ENCODE assay signal across 17 cellular contexts in the genomic region with DNA sequence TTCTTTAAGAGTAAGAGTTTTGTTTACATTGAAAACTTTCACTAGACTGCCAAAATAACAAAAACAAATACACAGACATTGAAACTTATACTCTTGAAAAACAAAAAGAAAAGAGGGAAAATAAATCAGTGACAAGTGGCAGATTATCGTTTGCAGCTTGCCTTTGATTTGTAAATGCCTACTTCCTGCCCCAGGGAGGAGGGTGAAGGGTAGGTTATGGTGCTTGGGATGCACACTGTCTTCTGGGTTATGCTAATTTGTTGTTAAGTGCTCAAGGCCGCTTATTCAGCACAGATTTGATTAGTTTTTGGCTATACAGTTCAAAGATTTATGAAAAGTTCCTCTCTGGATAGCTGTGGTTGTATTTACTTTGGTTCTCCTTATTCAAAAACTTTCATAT.
DNase-seq lines count a peak whose midpoint lies in the region; ATAC-seq, FAIRE-seq and TF ChIP-seq lines count a peak whose summit lies in the region.
"Had no signal": no experiment of that assay in that cellular context is flagged by ENCODE, and none has a peak within 500 bp of the region (broad histone marks: within the 10 kb centered on the region; RNA-seq: fewer than 3 reads in every experiment).

No MANE protein-coding gene starts in this region.

- H3K9ac ChIP-seq in H9 (ENCODE audit: extremely low read depth, insufficient read length, low read length), result no peak overlapping the region
- no peak overlapping the region for H3K9ac ChIP-seq in OCI-LY1 (ENCODE audit: low read length)
- H3K9ac ChIP-seq in endothelial cell of umbilical vein (replicated peaks; ENCODE audit: extremely low read depth, insufficient read depth, low read length), result no peak overlapping the region

- H3K27ac Mint-ChIP-seq in H9, result peak overlapping the region in 1 of 3 experiments; percentile 2; a peak in 1 of 7 replicates
- no peak overlapping the region for H3K27ac Mint-ChIP-seq in stimulated activated naive B cell treated with anti-CD40 and anti-IgM and Interleukin-4, amounts not matched to agents 10 μg/mL and 1 μg/mL and 100 μg/mL, for 72 hours
- H3K27ac Mint-ChIP-seq: activated CD4-positive, alpha-beta T cell treated with anti-CD3 and anti-CD28 coated beads for 36 hours; activated T-helper 17 cell treated with anti-CD3 and anti-CD28 coated beads, Interleukin-2, amount 50 U/mL, for 72 hours; CD14-positive monocyte; natural killer cell treated with Interleukin-12 subunit alpha and Interleukin-12 subunit beta and Interleukin-15 and Interleukin-18, amount 100 ng/mL, for 72 hours had no signal

- H3K36me3 ChIP-seq in OCI-LY1 (ENCODE audit: insufficient read depth, low read length), result no peaks in the 10 kb centered on the region
- no peaks in the 10 kb centered on the region for H3K36me3 ChIP-seq in endothelial cell of umbilical vein (ENCODE audit: control insufficient read depth in 2 of 2, extremely low read depth in 1 of 2, insufficient read depth in 2 of 2, low read length in 2 of 2)
- no peaks in the 10 kb centered on the region for H3K36me3 ChIP-seq in SJCRH30

- no peak overlapping the region for H4K5ac ChIP-seq in H9 (ENCODE audit: insufficient read length, low read depth, low read length)

- peaks cover 0 to 4% (median 0%) of the 10 kb centered on the region in 3 experiments; a peak in 1 of 7 replicates for H3K36me3 Mint-ChIP-seq in H9 (ENCODE audit: insufficient read depth in 1 of 3, low read depth in 3 of 3)
- no peaks in the 10 kb centered on the region for H3K36me3 Mint-ChIP-seq in stimulated activated naive B cell treated with anti-CD40 and anti-IgM and Interleukin-4, amounts not matched to agents 10 μg/mL and 1 μg/mL and 100 μg/mL, for 72 hours
- H3K36me3 Mint-ChIP-seq: CD14-positive monocyte; natural killer cell treated with Interleukin-12 subunit alpha and Interleukin-12 subunit beta and Interleukin-15 and Interleukin-18, amount 100 ng/mL, for 72 hours had no signal

- no peaks in the 10 kb centered on the region for H3K27me3 ChIP-seq in H9 (ENCODE audit: insufficient read depth, low read length)
- no peaks in the 10 kb centered on the region for H3K27me3 ChIP-seq in OCI-LY1 (ENCODE audit: insufficient read depth, low read length)
- H3K27me3 ChIP-seq in endothelial cell of umbilical vein (ENCODE audit: control insufficient read depth in 2 of 2, insufficient read depth in 2 of 2, low read length in 2 of 2), result no peaks in the 10 kb centered on the region
- no peaks in the 10 kb centered on the region for H3K27me3 ChIP-seq in SJCRH30

- H3K79me2 ChIP-seq in H9 (ENCODE audit: insufficient read depth, low read length) (no peaks in the 10 kb centered on the region), OCI-LY1 (ENCODE audit: insufficient read depth, low read length) (no peaks in the 10 kb centered on the region), endothelial cell of umbilical vein (ENCODE audit: control insufficient read depth, insufficient read depth, low read length) (no peaks in the 10 kb centered on the region)

- H3K4me2 ChIP-seq in A549 (peak overlapping the region; percentile 69), H9 (ENCODE audit: insufficient read depth, insufficient read length, low read length) (peak overlapping the region; percentile 28), OCI-LY1 (ENCODE audit: low read length) (peak overlapping the region; percentile 56; the same call in 1 of the 2 replicates), endothelial cell of umbilical vein (ENCODE audit: insufficient read depth, low read length) (no peak overlapping the region)

- BruUV-seq in endothelial cell of umbilical vein (replicated peaks; lab: Mats Ljungman, UMichigan), result no TSS peak

- H3K9me3 Mint-ChIP-seq in H9, result no peaks in the 10 kb centered on the region
- peaks cover 0 to 7% of the 10 kb centered on the region in 2 donors for H3K9me3 Mint-ChIP-seq in stimulated activated naive B cell treated with anti-CD40 and anti-IgM and Interleukin-4, amounts not matched to agents 10 μg/mL and 1 μg/mL and 100 μg/mL, for 72 hours
- H3K9me3 Mint-ChIP-seq: activated T-helper 17 cell treated with anti-CD3 and anti-CD28 coated beads, Interleukin-2, amount 50 U/mL, for 72 hours; CD14-positive monocyte; natural killer cell treated with Interleukin-12 subunit alpha and Interleukin-12 subunit beta and Interleukin-15 and Interleukin-18, amount 100 ng/mL, for 72 hours had no signal

- no peak overlapping the region for H2BK5ac ChIP-seq in H9 (ENCODE audit: insufficient read length, low read length)

- H4K20me1 ChIP-seq in H9 (ENCODE audit: control insufficient read depth, insufficient read depth, insufficient read length) (no peaks in the 10 kb centered on the region), OCI-LY1 (ENCODE audit: insufficient read depth, low read length) (no peaks in the 10 kb centered on the region), endothelial cell of umbilical vein (replicated peaks; ENCODE audit: control insufficient read depth, extremely low read depth, insufficient read depth, low read length) (no peaks in the 10 kb centered on the region)

- no peak overlapping the region for H2BK20ac ChIP-seq in H9 (ENCODE audit: low read depth, low read length, poor library complexity, severe bottlenecking)

- no peaks in the 10 kb centered on the region for H3K27me3 Mint-ChIP-seq in H9 (ENCODE audit: low read depth)
- no peaks in the 10 kb centered on the region for H3K27me3 Mint-ChIP-seq in stimulated activated naive B cell treated with anti-CD40 and anti-IgM and Interleukin-4, amounts not matched to agents 10 μg/mL and 1 μg/mL and 100 μg/mL, for 72 hours
- H3K27me3 Mint-ChIP-seq: activated CD4-positive, alpha-beta T cell treated with anti-CD3 and anti-CD28 coated beads for 36 hours; activated T-helper 17 cell treated with anti-CD3 and anti-CD28 coated beads, Interleukin-2, amount 50 U/mL, for 72 hours had no signal

- H3K4ac ChIP-seq in H9 (ENCODE audit: low read depth, low read length), result no peak overlapping the region

- 10% methylated on average over 2 of the region's 2 CpGs for WGBS in A549 (ENCODE audit: missing lambda C conversion rate)
- WGBS in H9 (ENCODE audit: extremely low coverage, insufficient read length, low lambda C conversion rate), result no CpG with 5 or more reads among the region's 2 CpGs

- no peak for FAIRE-seq in A549 (lab: Jason Lieb, UNC)
- FAIRE-seq in endothelial cell of umbilical vein (lab: Jason Lieb, UNC), result no peak

- peaks cover 25 to 28% of the 10 kb centered on the region in 2 experiments for H3K4me1 Mint-ChIP-seq in H9
- peaks cover 5 to 11% of the 10 kb centered on the region in 2 donors for H3K4me1 Mint-ChIP-seq in stimulated activated naive B cell treated with anti-CD40 and anti-IgM and Interleukin-4, amounts not matched to agents 10 μg/mL and 1 μg/mL and 100 μg/mL, for 72 hours

- H3K9me2 ChIP-seq in OCI-LY1 (ENCODE audit: low read depth, low read length), result no peaks in the 10 kb centered on the region

- no peak for TF ChIP-seq CTCF in A549 (IDR thresholded peaks at IDR 0.05)
- no peak for TF ChIP-seq CTCF in H9 (conservative IDR thresholded peaks at IDR 0.05)
- no peak for TF ChIP-seq CTCF in OCI-LY1 (IDR thresholded peaks at IDR 0.05; ENCODE audit: low read length)
- TF ChIP-seq CTCF in endothelial cell of umbilical vein (IDR thresholded peaks at IDR 0.05; ENCODE audit: extremely low read depth in 1 of 2, insufficient read depth in 1 of 2, low read depth in 1 of 2, low read length in 2 of 2), result no peak

- TF ChIP-seq EP300 in A549 (IDR thresholded peaks at IDR 0.05), result no peak

- no peaks in the 10 kb centered on the region for H3F3A ChIP-seq in OCI-LY1 (ENCODE audit: insufficient read depth, low read length)

- H2AK5ac ChIP-seq in H9 (ENCODE audit: insufficient read length, low read length), result no peak overlapping the region

- H2BK15ac ChIP-seq in H9 (ENCODE audit: low read depth, low read length), result no peak overlapping the region

- no peaks in the 10 kb centered on the region for H3K79me1 ChIP-seq in H9 (ENCODE audit: insufficient read depth, low read depth, low read length, poor library complexity, severe bottlenecking)

- H3K56ac ChIP-seq in H9 (ENCODE audit: insufficient read length, low read depth, low read length), result no peak overlapping the region

- intact Hi-C loops in endothelial cell of umbilical vein (cut with micrococcal nuclease), result no loop called here

- H3T11ph ChIP-seq in H9 (ENCODE audit: low read length), result no peak overlapping the region

- ATAC-seq in A549 (no peak), HG03432 (IDR thresholded peaks at IDR 0.05; ENCODE audit: unreplicated experiment) (no peak)
- ATAC-seq in stimulated activated naive B cell treated with anti-CD40 and anti-IgM and Interleukin-4, amounts not matched to agents 10 μg/mL and 1 μg/mL and 100 μg/mL, for 72 hours (replicated peaks), result no peak
- ATAC-seq: activated CD4-positive, alpha-beta T cell treated with anti-CD3 and anti-CD28 coated beads for 36 hours; activated T-helper 17 cell treated with anti-CD3 and anti-CD28 coated beads, Interleukin-2, amount 50 U/mL, for 72 hours; natural killer cell treated with Interleukin-12 subunit alpha and Interleukin-12 subunit beta and Interleukin-15 and Interleukin-18, amount 100 ng/mL, for 72 hours had no signal

- peak overlapping the region; percentile 99 to 100 for H3K27ac ChIP-seq in A549
- no peak overlapping the region for H3K27ac ChIP-seq in H9 (ENCODE audit: insufficient read length, low read depth, low read length)
- no peak overlapping the region for H3K27ac ChIP-seq in OCI-LY1 (ENCODE audit: low read depth, low read length, poor library complexity, severe bottlenecking)
- no peak overlapping the region for H3K27ac ChIP-seq in endothelial cell of umbilical vein (ENCODE audit: insufficient read depth, low read depth, low read length)
- no peak overlapping the region for H3K27ac ChIP-seq in SJCRH30

- CTCF ChIA-PET in A549 (lab: Yijun Ruan, JAX) (interaction anchor here (1.3 to 8.6 kb wide), 3 partner anchors 10 to 22 kb away, joined by 3 to 61 read pairs (median 7); no protein-coding TSS in a partner anchor), endothelial cell of umbilical vein (lab: Charles Lee) (interaction anchor here (1.1 to 2.2 kb wide), 4 partner anchors 16 to 25 kb away, joined by 3 to 7 read pairs (median 4); no protein-coding TSS in a partner anchor)

- no peak overlapping the region; a peak in 1 of 5 replicates for H3K4me3 Mint-ChIP-seq in H9
- H3K4me3 Mint-ChIP-seq in stimulated activated naive B cell treated with anti-CD40 and anti-IgM and Interleukin-4, amounts not matched to agents 10 μg/mL and 1 μg/mL and 100 μg/mL, for 72 hours, result no peak overlapping the region
- H3K4me3 Mint-ChIP-seq: activated CD4-positive, alpha-beta T cell treated with anti-CD3 and anti-CD28 coated beads for 36 hours; activated T-helper 17 cell treated with anti-CD3 and anti-CD28 coated beads, Interleukin-2, amount 50 U/mL, for 72 hours; CD14-positive monocyte; natural killer cell treated with Interleukin-12 subunit alpha and Interleukin-12 subunit beta and Interleukin-15 and Interleukin-18, amount 100 ng/mL, for 72 hours had no signal

- H3K23me2 ChIP-seq in H9 (ENCODE audit: insufficient read length, low read depth, low read length, poor library complexity, severe bottlenecking), result no peaks in the 10 kb centered on the region

- H2BK120ac ChIP-seq in H9 (ENCODE audit: low read depth, low read length, poor library complexity, severe bottlenecking), result no peak overlapping the region

- no peak overlapping the region for H4K8ac ChIP-seq in H9 (replicated peaks; ENCODE audit: insufficient read length, low read depth, low read length)

- H2BK12ac ChIP-seq in H9 (ENCODE audit: insufficient read length, low read depth, low read length), result no peak overlapping the region

- H3K4me1 ChIP-seq in A549, result peaks cover 54% of the 10 kb centered on the region
- H3K4me1 ChIP-seq in H9 (ENCODE audit: insufficient read depth, low read length), result peaks cover 7% of the 10 kb centered on the region; the same call in 1 of the 2 replicates
- peaks cover 14% of the 10 kb centered on the region for H3K4me1 ChIP-seq in OCI-LY1 (ENCODE audit: insufficient read depth, low read length, severe bottlenecking)
- peaks cover 36% of the 10 kb centered on the region for H3K4me1 ChIP-seq in endothelial cell of umbilical vein (ENCODE audit: control insufficient read depth, extremely low read depth, insufficient read depth, low read length)
- H3K4me1 ChIP-seq in SJCRH30, result peaks cover 9% of the 10 kb centered on the region

- dilution Hi-C loops in endothelial cell of umbilical vein (cut with MboI; ENCODE audit: extremely low pct_ligation_motif_present, low sequenced_read_pairs), result no loop called here

- no peak overlapping the region for H3K23ac ChIP-seq in H9 (ENCODE audit: insufficient read length, low read depth, low read length)

- H4K91ac ChIP-seq in H9 (ENCODE audit: insufficient read length, low read depth, low read length), result no peak overlapping the region

- H3K14ac ChIP-seq in H9 (ENCODE audit: insufficient read depth, low read length), result no peak overlapping the region

- H3K9me1 ChIP-seq in endothelial cell of umbilical vein (replicated peaks; ENCODE audit: control insufficient read depth, extremely low read depth, insufficient read depth, low read length), result no peaks in the 10 kb centered on the region

- H2AFZ ChIP-seq in H9 (ENCODE audit: low read length) (no peak overlapping the region), OCI-LY1 (ENCODE audit: low read length) (no peak overlapping the region), endothelial cell of umbilical vein (ENCODE audit: low read depth, low read length) (peak overlapping the region; percentile 44)

- TF ChIP-seq POLR2A in A549 (IDR thresholded peaks at IDR 0.05; ENCODE audit: low read length) (no peak), endothelial cell of umbilical vein (IDR thresholded peaks at IDR 0.05; ENCODE audit: low read depth, low read length) (no peak)

- no peak for TF ChIP-seq RAD21 in A549 (conservative IDR thresholded peaks at IDR 0.05 in 1 of 2, IDR thresholded peaks at IDR 0.05 in 1 of 2)

- no peak overlapping the region for H3K18ac ChIP-seq in H9 (ENCODE audit: insufficient read length, low read depth, low read length)

- H3K4me3 ChIP-seq in A549, result no peak overlapping the region
- no peak overlapping the region for H3K4me3 ChIP-seq in OCI-LY1 (ENCODE audit: low read depth, low read length, poor library complexity, severe bottlenecking)
- H3K4me3 ChIP-seq in endothelial cell of umbilical vein (replicated peaks in 1 of 3; ENCODE audit: insufficient read depth in 1 of 3, low read depth in 1 of 3, low read length in 3 of 3), result no peak overlapping the region
- H3K4me3 ChIP-seq in SJCRH30, result no peak overlapping the region
- H3K4me3 ChIP-seq: coronary artery had no signal

- no peak for DNase-seq in A549 (ENCODE audit: low read depth in 1 of 2, low spot score in 1 of 2)
- DNase-seq in H9, result no peak
- DNase-seq in endothelial cell of umbilical vein (ENCODE audit: low read depth, low spot score), result no peak
- no peak for DNase-seq in retina
- DNase-seq in stimulated activated naive B cell treated with anti-CD40 and anti-IgM and Interleukin-4, amounts not matched to agents 10 μg/mL and 1 μg/mL and 100 μg/mL, for 72 hours, result no peak
- no peak for DNase-seq in SJCRH30
- DNase-seq: activated CD4-positive, alpha-beta T cell treated with anti-CD3 and anti-CD28 coated beads for 36 hours; foreskin melanocyte; mesendoderm; NCI-H82; stimulated activated CD8-positive, alpha-beta memory T cell treated with anti-CD3 and anti-CD28 coated beads, Interleukin-4, amount 100 ng/mL, for 48 hours had no signal

- H3K9me3 ChIP-seq in A549, result 0 out of 3 replicates have a peak, but pooled peaks cover 2% of the 10 kb centered on the region
- H3K9me3 ChIP-seq in H9 (ENCODE audit: control insufficient read depth, low read depth, low read length), result no peaks in the 10 kb centered on the region
- H3K9me3 ChIP-seq in OCI-LY1 (ENCODE audit: low read length), result no peaks in the 10 kb centered on the region
- H3K9me3 ChIP-seq in endothelial cell of umbilical vein (replicated peaks; ENCODE audit: control insufficient read depth, insufficient read depth, low read length), result no peaks in the 10 kb centered on the region
- no peaks in the 10 kb centered on the region for H3K9me3 ChIP-seq in SJCRH30 (replicated peaks)

- POLR2A ChIA-PET in A549 (lab: Yijun Ruan, JAX) (interaction anchor here (2.3 to 5.8 kb wide), 3 partner anchors 17 to 45 kb away, joined by 29 to 63 read pairs (median 58); no protein-coding TSS in a partner anchor), endothelial cell of umbilical vein (lab: Charles Lee) (no interaction called here)

Comparison
In these comparisons a context has a peak if more than half of its experiments do, and no peak if none do; other contexts are left out.
1. H3K27ac ChIP-seq: peak in A549 (2 of 2); none in H9 (single experiment), OCI-LY1 (single experiment), endothelial cell of umbilical vein (single experiment) and SJCRH30 (single experiment).